ENCODE assay signal across 1 cellular context in the genomic region with DNA sequence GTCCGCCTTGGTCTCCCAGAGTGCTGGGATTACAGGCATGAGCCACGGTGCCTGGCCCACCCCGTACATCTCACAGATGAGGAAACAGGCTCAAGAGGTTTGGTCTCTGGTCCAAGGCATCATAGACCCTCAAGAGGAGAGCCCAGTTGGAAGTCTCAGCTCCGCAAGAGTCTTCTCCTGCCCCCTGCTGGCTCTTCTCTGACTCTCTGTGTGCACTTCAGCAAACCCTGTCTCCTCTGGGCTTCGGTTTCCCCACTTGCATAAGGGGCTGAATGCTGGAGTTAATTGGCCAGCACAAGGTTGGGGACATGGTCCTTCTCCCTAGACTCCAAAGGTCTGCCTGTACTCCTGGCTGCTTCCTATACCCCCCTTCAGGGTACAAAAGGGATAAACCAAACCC.
TF ChIP-seq lines count a peak whose summit lies in the region.

No MANE protein-coding gene starts in this region.

TF ChIP-seq in HepG2, 621 proteins besides CTCF, POLR2A, EP300 and RAD21:
- TF ChIP-seq NR2C2 (CRISPR knock-in tag; IDR thresholded peaks at IDR 0.05; ENCODE audit: borderline replicate concordance): no peak
- peak; percentile 63 for TF ChIP-seq STAG1 (CRISPR knock-in tag; IDR thresholded peaks at IDR 0.05)
- TF ChIP-seq ARHGAP35 (CRISPR knock-in tag; IDR thresholded peaks at IDR 0.05; ENCODE audit: borderline replicate concordance): no peak
- TF ChIP-seq SMC3 (IDR thresholded peaks at IDR 0.05; ENCODE audit: low read length): peak; percentile 41; the same call in 1 of the 2 replicates
- TF ChIP-seq, protein P1, sequence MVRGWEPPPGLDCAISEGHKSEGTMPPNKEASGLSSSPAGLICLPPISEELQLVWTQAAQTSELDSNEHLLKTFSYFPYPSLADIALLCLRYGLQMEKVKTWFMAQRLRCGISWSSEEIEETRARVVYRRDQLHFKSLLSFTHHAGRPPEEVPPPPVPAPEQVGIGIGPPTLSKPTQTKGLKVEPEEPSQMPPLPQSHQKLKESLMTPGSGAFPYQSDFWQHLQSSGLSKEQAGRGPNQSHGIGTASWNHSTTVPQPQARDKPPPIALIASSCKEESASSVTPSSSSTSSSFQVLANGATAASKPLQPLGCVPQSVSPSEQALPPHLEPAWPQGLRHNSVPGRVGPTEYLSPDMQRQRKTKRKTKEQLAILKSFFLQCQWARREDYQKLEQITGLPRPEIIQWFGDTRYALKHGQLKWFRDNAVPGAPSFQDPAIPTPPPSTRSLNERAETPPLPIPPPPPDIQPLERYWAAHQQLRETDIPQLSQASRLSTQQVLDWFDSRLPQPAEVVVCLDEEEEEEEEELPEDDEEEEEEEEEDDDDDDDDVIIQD (CRISPR knock-in tag; IDR thresholded peaks at IDR 0.05; ENCODE audit: low read depth): no peak
- TF ChIP-seq, protein P2, sequence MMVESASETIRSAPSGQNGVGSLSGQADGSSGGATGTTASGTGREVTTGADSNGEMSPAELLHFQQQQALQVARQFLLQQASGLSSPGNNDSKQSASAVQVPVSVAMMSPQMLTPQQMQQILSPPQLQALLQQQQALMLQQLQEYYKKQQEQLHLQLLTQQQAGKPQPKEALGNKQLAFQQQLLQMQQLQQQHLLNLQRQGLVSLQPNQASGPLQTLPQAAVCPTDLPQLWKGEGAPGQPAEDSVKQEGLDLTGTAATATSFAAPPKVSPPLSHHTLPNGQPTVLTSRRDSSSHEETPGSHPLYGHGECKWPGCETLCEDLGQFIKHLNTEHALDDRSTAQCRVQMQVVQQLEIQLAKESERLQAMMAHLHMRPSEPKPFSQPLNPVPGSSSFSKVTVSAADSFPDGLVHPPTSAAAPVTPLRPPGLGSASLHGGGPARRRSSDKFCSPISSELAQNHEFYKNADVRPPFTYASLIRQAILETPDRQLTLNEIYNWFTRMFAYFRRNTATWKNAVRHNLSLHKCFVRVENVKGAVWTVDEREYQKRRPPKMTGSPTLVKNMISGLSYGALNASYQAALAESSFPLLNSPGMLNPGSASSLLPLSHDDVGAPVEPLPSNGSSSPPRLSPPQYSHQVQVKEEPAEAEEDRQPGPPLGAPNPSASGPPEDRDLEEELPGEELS (CRISPR knock-in tag; IDR thresholded peaks at IDR 0.05): no peak
- 0 out of 2 replicates have a peak, but pooled peaks have one; percentile 15 for TF ChIP-seq PITX1 (CRISPR knock-in tag; IDR thresholded peaks at IDR 0.05)
- no peak for TF ChIP-seq NPAS2 (CRISPR knock-in tag; IDR thresholded peaks at IDR 0.05; ENCODE audit: borderline replicate concordance)
- TF ChIP-seq, protein P3, sequence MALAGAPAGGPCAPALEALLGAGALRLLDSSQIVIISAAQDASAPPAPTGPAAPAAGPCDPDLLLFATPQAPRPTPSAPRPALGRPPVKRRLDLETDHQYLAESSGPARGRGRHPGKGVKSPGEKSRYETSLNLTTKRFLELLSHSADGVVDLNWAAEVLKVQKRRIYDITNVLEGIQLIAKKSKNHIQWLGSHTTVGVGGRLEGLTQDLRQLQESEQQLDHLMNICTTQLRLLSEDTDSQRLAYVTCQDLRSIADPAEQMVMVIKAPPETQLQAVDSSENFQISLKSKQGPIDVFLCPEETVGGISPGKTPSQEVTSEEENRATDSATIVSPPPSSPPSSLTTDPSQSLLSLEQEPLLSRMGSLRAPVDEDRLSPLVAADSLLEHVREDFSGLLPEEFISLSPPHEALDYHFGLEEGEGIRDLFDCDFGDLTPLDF (CRISPR knock-in tag; IDR thresholded peaks at IDR 0.05): no peak
